7 cellular contexts compared by ENCODE assay signal in genomic region chr2:87499860-87500259, GRCh38.
DNase-seq lines count a peak whose midpoint lies in the region; ATAC-seq and TF ChIP-seq lines count a peak whose summit lies in the region.
"Not testable (repeated sequence)": the region's sequence is repeated elsewhere in the genome, so short reads cannot be mapped to it uniquely, and the experiment has no call there.

No MANE protein-coding gene starts in this region.

- CTCF ChIA-PET in IMR-90 (lab: Yijun Ruan, JAX); SK-N-SH (lab: Yijun Ruan, JAX); activated CD4-positive, alpha-beta memory T cell treated with anti-CD3 and anti-CD28 coated beads, Interleukin-2, amount 10 ng/mL, durations not matched to agents 7 days and 5 days (lab: Charles Lee): not testable (repeated sequence)

- H4K91ac ChIP-seq in IMR-90 (ENCODE audit: insufficient read depth, low read depth, low read length); mesenchymal stem cell (ENCODE audit: low read length): not testable (repeated sequence)

- H3K27me3 Mint-ChIP-seq in activated CD4-positive, alpha-beta memory T cell treated with anti-CD3 and anti-CD28 coated beads, Interleukin-2, amount 10 ng/mL, durations not matched to agents 7 days and 5 days, result not testable (repeated sequence)

- H3K4me1 ChIP-seq in IMR-90 (ENCODE audit: control insufficient read depth, insufficient read depth, low read length); SK-N-SH (ENCODE audit: control insufficient read depth in 1 of 2, insufficient read depth in 2 of 2, low read depth in 1 of 2, low read length in 1 of 2); effector memory CD4-positive, alpha-beta T cell (ENCODE audit: control insufficient read depth, insufficient read depth, low read length, poor library complexity, severe bottlenecking); mesenchymal stem cell (ENCODE audit: control insufficient read depth, insufficient read depth, low read depth, low read length): not testable (repeated sequence)

- H2AFZ ChIP-seq in IMR-90 (replicated peaks; ENCODE audit: low read length, poor library complexity); SK-N-SH (ENCODE audit: low read depth); mesenchymal stem cell (ENCODE audit: low read depth, low read length): not testable (repeated sequence)

- peak overlapping the region; percentile 62 for H2BK5ac ChIP-seq in IMR-90 (ENCODE audit: low read depth, low read length, poor library complexity, severe bottlenecking)
- H2BK5ac ChIP-seq in mesenchymal stem cell (ENCODE audit: low read depth, low read length, poor library complexity, severe bottlenecking), result not testable (repeated sequence)

- H3K9ac ChIP-seq in IMR-90 (ENCODE audit: low read depth, low read length) (peak overlapping the region; percentile 37; the same call in 1 of the 2 replicates), mesenchymal stem cell (ENCODE audit: low read length) (peak overlapping the region; percentile 54)
- H3K9ac ChIP-seq in SK-N-SH, result not testable (repeated sequence)

- no CpG with 5 or more reads among the region's 6 CpGs for WGBS in IMR-90 (ENCODE audit: extremely low coverage in 2 of 2, insufficient read length in 1 of 2), 2 experiments
- WGBS in SK-N-SH (ENCODE audit: low lambda C conversion rate), result 16% methylated on average over 4 of the region's 6 CpGs
- WGBS in mesenchymal stem cell, result 33% methylated on average over 1 of the region's 6 CpGs

- not testable (repeated sequence) for H3K9me2 ChIP-seq in SK-N-SH

- H3K79me2 ChIP-seq in SK-N-SH (ENCODE audit: insufficient read depth), result peaks cover 20% of the 10 kb centered on the region

- not testable (repeated sequence) for H4K8ac ChIP-seq in IMR-90 (ENCODE audit: low read depth in 2 of 2, low read length in 2 of 2); mesenchymal stem cell (ENCODE audit: low read length)

- H3K56ac ChIP-seq in IMR-90 (ENCODE audit: extremely low read depth, insufficient read depth, low read length), result not testable (repeated sequence)

- H3K4me1 Mint-ChIP-seq in activated CD4-positive, alpha-beta memory T cell treated with anti-CD3 and anti-CD28 coated beads, Interleukin-2, amount 10 ng/mL, durations not matched to agents 7 days and 5 days, result peaks cover 21% of the 10 kb centered on the region
- H3K4me1 Mint-ChIP-seq in stimulated activated effector memory CD8-positive, alpha-beta T cell treated with anti-CD3 and anti-CD28 coated beads, Interleukin-12 subunit alpha, Interleukin-12 subunit beta, amount 100 ng/mL, for 72 hours, result peaks cover 16% of the 10 kb centered on the region

- H2BK12ac ChIP-seq in mesenchymal stem cell (ENCODE audit: low read length in 2 of 2), result not testable (repeated sequence)

- peak overlapping the region; percentile 75 for H3K27ac Mint-ChIP-seq in activated CD4-positive, alpha-beta memory T cell treated with anti-CD3 and anti-CD28 coated beads, Interleukin-2, amount 10 ng/mL, durations not matched to agents 7 days and 5 days
- H3K27ac Mint-ChIP-seq in activated naive CD4-positive, alpha-beta T cell treated with anti-CD3 and anti-CD28 coated beads, Interleukin-2, amount 50 U/mL, for 72 hours, result peak overlapping the region; percentile 90 to 93
- peak overlapping the region; percentile 88 for H3K27ac Mint-ChIP-seq in stimulated activated effector memory CD8-positive, alpha-beta T cell treated with anti-CD3 and anti-CD28 coated beads, Interleukin-12 subunit alpha, Interleukin-12 subunit beta, amount 100 ng/mL, for 72 hours

- H3K79me1 ChIP-seq in IMR-90 (ENCODE audit: low read depth in 1 of 2, low read length in 2 of 2); mesenchymal stem cell (replicated peaks; ENCODE audit: low read length, poor library complexity, severe bottlenecking): not testable (repeated sequence)

- not testable (repeated sequence) for H3K27me3 ChIP-seq in IMR-90 (ENCODE audit: control insufficient read depth, insufficient read depth, low read length); SK-N-SH (ENCODE audit: insufficient read depth); effector memory CD4-positive, alpha-beta T cell (replicated peaks; ENCODE audit: control insufficient read depth, insufficient read depth, low read length, poor library complexity, severe bottlenecking); mesenchymal stem cell (ENCODE audit: control insufficient read depth in 1 of 2, insufficient read depth in 1 of 2, low read length in 2 of 2)

- H3K9me3 ChIP-seq in IMR-90 (ENCODE audit: control insufficient read depth, insufficient read depth, low read length); SK-N-SH; effector memory CD4-positive, alpha-beta T cell (ENCODE audit: control insufficient read depth, low read length); mesenchymal stem cell (ENCODE audit: control insufficient read depth, low read length): not testable (repeated sequence)

- not testable (repeated sequence) for H2BK120ac ChIP-seq in IMR-90 (ENCODE audit: low read depth, low read length); mesenchymal stem cell (ENCODE audit: low read depth, low read length)

- not testable (repeated sequence) for DNase-seq in IMR-90; SK-N-SH; activated CD4-positive, alpha-beta memory T cell treated with anti-CD3 and anti-CD28 coated beads, Interleukin-2, amount 10 ng/mL, durations not matched to agents 7 days and 5 days; activated naive CD4-positive, alpha-beta T cell treated with anti-CD3 and anti-CD28 coated beads, Interleukin-2, amount 50 U/mL, for 72 hours (ENCODE audit: low spot score in 2 of 2); effector memory CD4-positive, alpha-beta T cell; stimulated activated effector memory CD8-positive, alpha-beta T cell treated with anti-CD3 and anti-CD28 coated beads, Interleukin-12 subunit alpha, Interleukin-12 subunit beta, amount 100 ng/mL, for 72 hours (ENCODE audit: low spot score in 2 of 2)
- peak; percentile 23 for DNase-seq in mesenchymal stem cell

- H3K23ac ChIP-seq in IMR-90 (ENCODE audit: low read depth, low read length); mesenchymal stem cell (ENCODE audit: low read length in 2 of 2): not testable (repeated sequence)

- not testable (repeated sequence) for H3K14ac ChIP-seq in IMR-90 (replicated peaks; ENCODE audit: low read depth, low read length); mesenchymal stem cell (ENCODE audit: low read length in 2 of 2)

- H3K4me3 Mint-ChIP-seq in activated CD4-positive, alpha-beta memory T cell treated with anti-CD3 and anti-CD28 coated beads, Interleukin-2, amount 10 ng/mL, durations not matched to agents 7 days and 5 days, result peak overlapping the region; percentile 8
- H3K4me3 Mint-ChIP-seq in stimulated activated effector memory CD8-positive, alpha-beta T cell treated with anti-CD3 and anti-CD28 coated beads, Interleukin-12 subunit alpha, Interleukin-12 subunit beta, amount 100 ng/mL, for 72 hours, result peak overlapping the region; percentile 65

- not testable (repeated sequence) for H4K5ac ChIP-seq in IMR-90 (ENCODE audit: low read depth, low read length)

- not testable (repeated sequence) for H3K4me3 ChIP-seq in IMR-90 (ENCODE audit: insufficient read depth, low read depth, low read length); SK-N-SH (ENCODE audit: low read depth in 2 of 2, low read length in 1 of 2); effector memory CD4-positive, alpha-beta T cell (ENCODE audit: insufficient read depth, low read depth, low read length, poor library complexity, severe bottlenecking); mesenchymal stem cell (ENCODE audit: insufficient read depth in 1 of 2, low read depth in 1 of 2, low read length in 2 of 2)

- not testable (repeated sequence) for TF ChIP-seq EP300 in SK-N-SH (IDR thresholded peaks at IDR 0.05; ENCODE audit: borderline replicate concordance in 1 of 2, low read depth in 1 of 2, low read length in 1 of 2)

- dilution Hi-C loops in IMR-90 (cut with HindIII; ENCODE audit: low sequenced_read_pairs, unreplicated experiment), result not testable (repeated sequence)

- H4K20me1 ChIP-seq in IMR-90 (ENCODE audit: insufficient read depth, low read length), result peaks cover 43% of the 10 kb centered on the region
- H4K20me1 ChIP-seq in SK-N-SH (ENCODE audit: insufficient read depth), result peaks cover 41% of the 10 kb centered on the region

- H2AK5ac ChIP-seq in IMR-90 (ENCODE audit: low read depth, low read length); mesenchymal stem cell (ENCODE audit: low read length, severe bottlenecking): not testable (repeated sequence)

- ATAC-seq in IMR-90 (ENCODE audit: low read depth), result not testable (repeated sequence)
- ATAC-seq in activated naive CD4-positive, alpha-beta T cell treated with anti-CD3 and anti-CD28 coated beads, Interleukin-2, amount 50 U/mL, for 72 hours, result peak; percentile 77 to 89
- ATAC-seq in stimulated activated effector memory CD8-positive, alpha-beta T cell treated with anti-CD3 and anti-CD28 coated beads, Interleukin-12 subunit alpha, Interleukin-12 subunit beta, amount 100 ng/mL, for 72 hours, result peak; percentile 89

- TF ChIP-seq CTCF in IMR-90 (conservative IDR thresholded peaks at IDR 0.05; ENCODE audit: low read depth, low read length); SK-N-SH (IDR thresholded peaks at IDR 0.05): not testable (repeated sequence)

- in situ Hi-C loops in IMR-90 (cut with MboI; ENCODE audit: low sequenced_read_pairs), result not testable (repeated sequence)

- not testable (repeated sequence) for H3K4me2 ChIP-seq in IMR-90 (ENCODE audit: low read depth, low read length); mesenchymal stem cell (ENCODE audit: low read length, poor library complexity, severe bottlenecking)
- H3K4me2 ChIP-seq in SK-N-SH, result peak overlapping the region; percentile 68

- not testable (repeated sequence) for TF ChIP-seq POLR2A in IMR-90 (IDR thresholded peaks at IDR 0.05; ENCODE audit: low read depth, low read length)

- not testable (repeated sequence) for H2BK15ac ChIP-seq in IMR-90 (ENCODE audit: low read depth, low read length); mesenchymal stem cell (ENCODE audit: low read depth, poor library complexity, severe bottlenecking)

- not testable (repeated sequence) for H3F3A ChIP-seq in SK-N-SH (replicated peaks; ENCODE audit: insufficient read depth)

- TF ChIP-seq RAD21 in IMR-90 (IDR thresholded peaks at IDR 0.05; ENCODE audit: low read length); SK-N-SH (IDR thresholded peaks at IDR 0.05; ENCODE audit: low read length): not testable (repeated sequence)

- intact Hi-C loops in IMR-90 (cut with micrococcal nuclease), result not testable (repeated sequence)

- H3K9me1 ChIP-seq in IMR-90 (ENCODE audit: insufficient read depth, low read length), result not testable (repeated sequence)

- not testable (repeated sequence) for H3K36me3 ChIP-seq in IMR-90 (ENCODE audit: control insufficient read depth, insufficient read depth, low read length); SK-N-SH (replicated peaks in 1 of 2; ENCODE audit: control insufficient read depth in 1 of 2, insufficient read depth in 2 of 2, low read length in 1 of 2); effector memory CD4-positive, alpha-beta T cell (ENCODE audit: control insufficient read depth, insufficient read depth, low read length); mesenchymal stem cell (ENCODE audit: control insufficient read depth in 1 of 2, insufficient read depth in 2 of 2, low read depth in 1 of 2, low read length in 2 of 2)

- not testable (repeated sequence) for BruUV-seq in IMR-90 (replicated peaks; lab: Mats Ljungman, UMichigan)

- H3K36me3 Mint-ChIP-seq in activated CD4-positive, alpha-beta memory T cell treated with anti-CD3 and anti-CD28 coated beads, Interleukin-2, amount 10 ng/mL, durations not matched to agents 7 days and 5 days (ENCODE audit: low read depth); activated naive CD4-positive, alpha-beta T cell treated with anti-CD3 and anti-CD28 coated beads, Interleukin-2, amount 50 U/mL, for 72 hours; stimulated activated effector memory CD8-positive, alpha-beta T cell treated with anti-CD3 and anti-CD28 coated beads, Interleukin-12 subunit alpha, Interleukin-12 subunit beta, amount 100 ng/mL, for 72 hours: not testable (repeated sequence)

- H3K4ac ChIP-seq in IMR-90 (ENCODE audit: low read depth, low read length); mesenchymal stem cell (ENCODE audit: low read depth in 1 of 2, low read length in 2 of 2): not testable (repeated sequence)

- H3K18ac ChIP-seq in IMR-90 (ENCODE audit: low read depth, low read length), result not testable (repeated sequence)
- peak overlapping the region in 1 of 2 experiments; percentile 24 for H3K18ac ChIP-seq in mesenchymal stem cell (ENCODE audit: low read depth in 1 of 2, low read length in 2 of 2)

- POLR2A ChIA-PET in IMR-90 (lab: Charles Lee; ENCODE audit: unreplicated experiment); SK-N-SH (lab: Yijun Ruan, JAX); activated CD4-positive, alpha-beta memory T cell treated with anti-CD3 and anti-CD28 coated beads, Interleukin-2, amount 10 ng/mL, durations not matched to agents 7 days and 5 days (lab: Charles Lee): not testable (repeated sequence)

- H3K9me3 Mint-ChIP-seq in activated CD4-positive, alpha-beta memory T cell treated with anti-CD3 and anti-CD28 coated beads, Interleukin-2, amount 10 ng/mL, durations not matched to agents 7 days and 5 days; activated naive CD4-positive, alpha-beta T cell treated with anti-CD3 and anti-CD28 coated beads, Interleukin-2, amount 50 U/mL, for 72 hours; stimulated activated effector memory CD8-positive, alpha-beta T cell treated with anti-CD3 and anti-CD28 coated beads, Interleukin-12 subunit alpha, Interleukin-12 subunit beta, amount 100 ng/mL, for 72 hours: not testable (repeated sequence)

- not testable (repeated sequence) for H2AK9ac ChIP-seq in IMR-90 (replicated peaks; ENCODE audit: low read depth, low read length, poor library complexity)

- H3K27ac ChIP-seq in IMR-90 (ENCODE audit: insufficient read depth, low read length); mesenchymal stem cell (ENCODE audit: low read length, poor library complexity, severe bottlenecking): not testable (repeated sequence)
- peak overlapping the region; percentile 35 to 90; a peak in 3 of 4 replicates for H3K27ac ChIP-seq in SK-N-SH (ENCODE audit: low read depth in 2 of 2, low read length in 1 of 2)
- peak overlapping the region; percentile 42 for H3K27ac ChIP-seq in effector memory CD4-positive, alpha-beta T cell (ENCODE audit: insufficient read depth, low read length, poor library complexity, severe bottlenecking)

- H2BK20ac ChIP-seq in IMR-90 (ENCODE audit: low read depth, low read length), result not testable (repeated sequence)
